18 cellular contexts compared by ENCODE assay signal in genomic region chr5:151459680-151460079, GRCh38. TPM values are rescaled to one million over a fixed set of nuclear protein-coding genes. Genes with fewer than 3 reads are reported as not detected.
DNase-seq lines count a peak whose midpoint lies in the region; ATAC-seq and TF ChIP-seq lines count a peak whose summit lies in the region.
"Had no signal": no experiment of that assay in that cellular context is flagged by ENCODE, and none has a peak within 500 bp of the region (broad histone marks: within the 10 kb centered on the region; RNA-seq: fewer than 3 reads in every experiment).

No MANE protein-coding gene starts in this region.

- no peak for TF ChIP-seq CTCF in cardiac muscle cell (IDR thresholded peaks at IDR 0.05; ENCODE audit: low read depth, low read length)
- peak; percentile 21 for TF ChIP-seq CTCF in brain microvascular endothelial cell (IDR thresholded peaks at IDR 0.05; ENCODE audit: low read depth, low read length, missing control alignments)
- TF ChIP-seq CTCF in type B pancreatic cell (conservative IDR thresholded peaks at IDR 0.05), result no peak
- TF ChIP-seq CTCF in esophagus muscularis mucosa (IDR thresholded peaks at IDR 0.05), result no peak

- DNase-seq in cardiac muscle cell (ENCODE audit: low read depth in 1 of 2, low spot score in 1 of 2) (peak; percentile 35 to 45), right cardiac atrium (no peak), brain microvascular endothelial cell (peak; percentile 61), islet precursor cell (peak; percentile 91), type B pancreatic cell (ENCODE audit: extremely low spot score, unreplicated experiment) (no peak), putamen (ENCODE audit: low spot score) (no peak), esophagus muscularis mucosa (ENCODE audit: extremely low spot score) (no peak)
- no peak for DNase-seq in stimulated activated CD4-positive, alpha-beta T cell treated with anti-CD3 and anti-CD28 coated beads, Interleukin-15, amount 100 ng/mL, for 24 hours
- DNase-seq: activated gamma-delta T cell; Calu3; effector CD4-positive, alpha-beta T cell; NCI-H774; occipital lobe; small intestine; SW 1271; tibial artery had no signal

- no peak overlapping the region for H3K27ac Mint-ChIP-seq in type B pancreatic cell
- H3K27ac Mint-ChIP-seq: brain had no signal

- TF ChIP-seq POLR2A in esophagus muscularis mucosa (IDR thresholded peaks at IDR 0.05; ENCODE audit: low read depth), result no peak

- intact Hi-C loops in right cardiac atrium (cut with DNase I) (no loop called here), esophagus muscularis mucosa (cut with DNase I) (no loop called here)

- in situ Hi-C loops in brain microvascular endothelial cell (cut with HindIII; ENCODE audit: low pct_ligation_motif_present, low sequenced_read_pairs), result no loop called here

- no peak overlapping the region for H3K4me3 ChIP-seq in cardiac muscle cell
- H3K4me3 ChIP-seq in right cardiac atrium (ENCODE audit: low read length), result no peak overlapping the region
- H3K4me3 ChIP-seq in brain microvascular endothelial cell (ENCODE audit: low read depth, low read length), result no peak overlapping the region
- H3K4me3 ChIP-seq in esophagus muscularis mucosa, result no peak overlapping the region
- H3K4me3 ChIP-seq: tibial artery had no signal

- peaks cover 4% of the 10 kb centered on the region for H3K4me1 Mint-ChIP-seq in type B pancreatic cell (ENCODE audit: unreplicated experiment)
- H3K4me1 Mint-ChIP-seq: brain had no signal

- ATAC-seq in right cardiac atrium, result no peak

- WGBS in right cardiac atrium, result 66% methylated on average over 3 of the region's 3 CpGs
- WGBS in esophagus muscularis mucosa, result 92% methylated on average over 3 of the region's 3 CpGs

- H3K36me3 ChIP-seq in cardiac muscle cell (no peaks in the 10 kb centered on the region), brain microvascular endothelial cell (replicated peaks) (peaks cover 11% of the 10 kb centered on the region), esophagus muscularis mucosa (peaks cover 7 to 49% (median 18%) of the 10 kb centered on the region in 4 donors)

- no peaks in the 10 kb centered on the region for H3K9me3 Mint-ChIP-seq in type B pancreatic cell
- H3K9me3 Mint-ChIP-seq: brain had no signal

- H3K27ac ChIP-seq in cardiac muscle cell, result peak overlapping the region; percentile 63
- H3K27ac ChIP-seq in right cardiac atrium (ENCODE audit: low read length), result no peak overlapping the region
- no peak overlapping the region for H3K27ac ChIP-seq in brain microvascular endothelial cell
- no peak overlapping the region for H3K27ac ChIP-seq in esophagus muscularis mucosa (replicated peaks in 1 of 4)
- H3K27ac ChIP-seq: tibial artery, VCaP had no signal

- H3K4me1 ChIP-seq in cardiac muscle cell (ENCODE audit: low read depth), result peaks cover 17% of the 10 kb centered on the region
- H3K4me1 ChIP-seq in right cardiac atrium (ENCODE audit: control insufficient read depth, insufficient read depth, low read length), result no peaks in the 10 kb centered on the region
- no peaks in the 10 kb centered on the region for H3K4me1 ChIP-seq in esophagus muscularis mucosa

- no peaks in the 10 kb centered on the region for H3K27me3 Mint-ChIP-seq in type B pancreatic cell
- H3K27me3 Mint-ChIP-seq: brain had no signal

- TF ChIP-seq EP300 in esophagus muscularis mucosa (IDR thresholded peaks at IDR 0.05), result no peak

- H3K9me3 ChIP-seq in cardiac muscle cell (ENCODE audit: low read depth) (no peaks in the 10 kb centered on the region), right cardiac atrium (ENCODE audit: control insufficient read depth, low read length) (no peaks in the 10 kb centered on the region), esophagus muscularis mucosa (no peaks in the 10 kb centered on the region)
- H3K9me3 ChIP-seq: tibial artery had no signal

- H3K36me3 Mint-ChIP-seq in type B pancreatic cell, result peaks cover 3% of the 10 kb centered on the region

- no peaks in the 10 kb centered on the region for H3K27me3 ChIP-seq in cardiac muscle cell
- H3K27me3 ChIP-seq in right cardiac atrium (ENCODE audit: control insufficient read depth, insufficient read depth), result no peaks in the 10 kb centered on the region
- H3K27me3 ChIP-seq in brain microvascular endothelial cell (replicated peaks), result no peaks in the 10 kb centered on the region
- no peaks in the 10 kb centered on the region for H3K27me3 ChIP-seq in esophagus muscularis mucosa
- H3K27me3 ChIP-seq: tibial artery had no signal

- H3K4me3 Mint-ChIP-seq in type B pancreatic cell, result peak overlapping the region; percentile 25
- H3K4me3 Mint-ChIP-seq: brain had no signal

RNA-seq across cellular contexts. Expression of gene SLC36A1, which starts 12.3 kb away (rescaled TPM):
- 6.1 and 8.8 TPM in 2 replicates for total RNA-seq in cardiac muscle cell
- 2.2 and 3.4 TPM in 2 replicates for polyA plus RNA-seq in cardiac muscle cell
- 1 to 10 TPM; 3.0 to 6.2 (median 5.1) TPM for total RNA-seq in right cardiac atrium
- polyA plus RNA-seq in right cardiac atrium, result 1.3 TPM
- 15.5 and 18.2 TPM in 2 replicates for total RNA-seq in type B pancreatic cell (ENCODE audit: low replicate concordance)
- 10 to 100 TPM in 1 of 4 donors, 1 to 10 TPM in 3; 5.1 to 13.7 (median 8.8) TPM for total RNA-seq in esophagus muscularis mucosa

Comparison
In these comparisons a context has a peak if more than half of its experiments do, and no peak if none do; other contexts are left out.
1. DNase-seq: peak in cardiac muscle cell (2 of 2), brain microvascular endothelial cell (single experiment) and islet precursor cell (single experiment); none in right cardiac atrium (0 of 3), type B pancreatic cell (single experiment), putamen (single experiment), stimulated activated CD4-positive, alpha-beta T cell treated with anti-CD3 and anti-CD28 coated beads, Interleukin-15, amount 100 ng/mL, for 24 hours (single experiment) and esophagus muscularis mucosa (single experiment).